ENCODE assay signal across 8 cellular contexts in the genomic region with DNA sequence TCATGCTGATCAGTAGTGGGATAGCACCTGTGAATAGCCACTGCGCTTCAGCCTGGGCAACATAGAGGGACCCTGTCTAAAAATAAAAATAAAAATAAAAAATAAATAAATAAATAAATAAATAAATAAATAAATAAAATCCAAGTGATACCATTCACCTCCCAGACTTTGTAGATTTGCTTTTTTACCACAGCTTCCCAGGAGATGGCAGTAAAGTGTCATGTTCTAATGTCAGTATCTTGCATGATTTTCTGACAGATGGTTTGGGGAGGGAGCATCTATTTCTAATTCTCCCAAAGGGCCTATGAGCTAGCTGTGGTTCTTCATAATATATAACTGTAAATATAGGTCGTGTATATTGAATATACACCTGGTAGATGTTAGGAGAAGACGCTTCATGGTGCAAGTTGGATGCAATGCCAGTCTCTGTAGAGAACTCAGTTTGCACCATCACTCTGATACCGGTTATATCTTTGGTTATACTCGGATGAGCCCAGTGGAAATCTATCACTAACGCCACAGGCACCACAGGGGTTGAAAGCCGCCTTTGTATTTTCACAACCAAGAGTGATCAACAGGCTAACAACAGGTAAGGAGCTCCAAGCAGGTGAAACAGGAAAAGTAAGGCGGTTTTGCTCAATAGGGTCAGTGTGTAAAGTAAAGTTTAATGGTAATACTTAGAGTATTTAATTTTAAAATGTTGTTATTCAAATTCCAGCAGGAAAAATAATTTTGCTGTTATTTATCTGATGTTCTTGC. TPM values are rescaled to one million over a fixed set of nuclear protein-coding genes. Genes with fewer than 3 reads are reported as not detected.
DNase-seq lines count a peak whose midpoint lies in the region; ATAC-seq, FAIRE-seq and TF ChIP-seq lines count a peak whose summit lies in the region.

No MANE protein-coding gene starts in this region.

- H3K36me3 ChIP-seq in Loucy (ENCODE audit: insufficient read depth, low read length): no peaks in the 10 kb centered on the region

- H4K20me1 ChIP-seq in Loucy (ENCODE audit: insufficient read depth, low read length, poor library complexity, severe bottlenecking): peaks cover 2% of the 10 kb centered on the region

- no peak overlapping the region for H3K27ac Mint-ChIP-seq in effector memory CD8-positive, alpha-beta T cell

- peak; percentile 70 for FAIRE-seq in RCC 7860 (lab: Jason Lieb, UNC)

- H3K27me3 ChIP-seq in Loucy (ENCODE audit: insufficient read depth, low read length, poor library complexity, severe bottlenecking): no peaks in the 10 kb centered on the region

- H3K9ac ChIP-seq in Loucy (ENCODE audit: low read depth, low read length, poor library complexity, severe bottlenecking): no peak overlapping the region

- no peaks in the 10 kb centered on the region for H3K9me3 Mint-ChIP-seq in effector memory CD8-positive, alpha-beta T cell

- no peaks in the 10 kb centered on the region for H3K9me2 ChIP-seq in Loucy (replicated peaks; ENCODE audit: low read depth, low read length)

- peaks cover 9 to 13% of the 10 kb centered on the region in 2 donors for H3K4me1 Mint-ChIP-seq in effector memory CD8-positive, alpha-beta T cell (ENCODE audit: low read depth in 2 of 2)

- TF ChIP-seq CTCF in Loucy (conservative IDR thresholded peaks at IDR 0.05; ENCODE audit: low read length): peak; percentile 59

- no peaks in the 10 kb centered on the region for H3K79me2 ChIP-seq in Loucy (ENCODE audit: insufficient read depth, low read length)

- intact Hi-C loops in Right ventricle myocardium inferior (cut with DNase I) (loop anchor here (1.0 kb wide), 1 partner anchor 49 kb away; no protein-coding TSS in a partner anchor), cardiac septum (cut with DNase I) (no loop called here)

- H3F3A ChIP-seq in Loucy (ENCODE audit: low read depth): no peaks in the 10 kb centered on the region

- H3K4me2 ChIP-seq in Loucy (ENCODE audit: low read depth, low read length, poor library complexity, severe bottlenecking): no peak overlapping the region

- no peaks in the 10 kb centered on the region for H3K9me3 ChIP-seq in Loucy (ENCODE audit: insufficient read depth, low read depth, low read length)

- peak; percentile 30 for DNase-seq in Right ventricle myocardium inferior (ENCODE audit: missing footprints)
- DNase-seq in cardiac septum (ENCODE audit: low spot score): no peak
- peak; percentile 35 for DNase-seq in RCC 7860 (ENCODE audit: low spot score)
- peak; percentile 56 to 65 (median 58) for DNase-seq in effector memory CD8-positive, alpha-beta T cell
- DNase-seq in middle frontal gyrus (ENCODE audit: extremely low spot score, low spot score): peak; percentile 77

- no peak overlapping the region for H2AFZ ChIP-seq in Loucy (ENCODE audit: low read length)

- H3K4me3 Mint-ChIP-seq in effector memory CD8-positive, alpha-beta T cell: no peak overlapping the region

- H3K36me3 Mint-ChIP-seq in effector memory CD8-positive, alpha-beta T cell (ENCODE audit: insufficient read depth): peaks cover 12% of the 10 kb centered on the region

- H3K4me3 ChIP-seq in Loucy (ENCODE audit: low read length, poor library complexity, severe bottlenecking): no peak overlapping the region

- peak; percentile 45 for ATAC-seq in Right ventricle myocardium inferior
- ATAC-seq in effector memory CD8-positive, alpha-beta T cell (replicated peaks): peak; percentile 74
- no peak for ATAC-seq in HG03025 (IDR thresholded peaks at IDR 0.05; ENCODE audit: low FRiP score, unreplicated experiment)
- no peak for ATAC-seq in HG02885 (IDR thresholded peaks at IDR 0.05; ENCODE audit: poor library complexity, unreplicated experiment)

- peaks cover 25 to 34% of the 10 kb centered on the region in 2 donors for H3K27me3 Mint-ChIP-seq in effector memory CD8-positive, alpha-beta T cell

- no peaks in the 10 kb centered on the region for H3K4me1 ChIP-seq in Loucy (ENCODE audit: insufficient read depth, low read length, poor library complexity, severe bottlenecking)

RNA-seq across cellular contexts. Expression of a gene that starts 13.9 kb away (rescaled TPM):
- total RNA-seq in Right ventricle myocardium inferior (20.5 TPM), cardiac septum (39.9 TPM)

RNA-seq across cellular contexts. Expression of a gene that starts 18.1 kb away (rescaled TPM):
- total RNA-seq in Right ventricle myocardium inferior (2.1 TPM), cardiac septum (3.1 TPM)

RNA-seq across cellular contexts. Expression of a gene that starts 20.1 kb away (rescaled TPM):
- total RNA-seq in Right ventricle myocardium inferior (6.3 TPM), cardiac septum (5.4 TPM)

RNA-seq across cellular contexts. Expression of a gene that starts 25.5 kb away (rescaled TPM):
- total RNA-seq in Right ventricle myocardium inferior (not detected), cardiac septum (not detected)

RNA-seq across cellular contexts. Expression of a gene that starts 25.8 kb away (rescaled TPM):
- total RNA-seq in Right ventricle myocardium inferior (34.5 TPM), cardiac septum (16.9 TPM)

Comparison
In these comparisons a context has a peak if more than half of its experiments do, and no peak if none do; other contexts are left out.
1. ATAC-seq: peak in Right ventricle myocardium inferior (single experiment) and effector memory CD8-positive, alpha-beta T cell (single experiment); none in HG03025 (single experiment) and HG02885 (single experiment).